Comparison of ENCODE assay signal across 32 cellular contexts in genomic region chr5:180620014-180620413, GRCh38. TPM values are rescaled to one million over a fixed set of nuclear protein-coding genes. Genes with fewer than 3 reads are reported as not detected.
"Had no signal": no experiment of that assay in that cellular context is flagged by ENCODE, and none has a peak within 500 bp of the region (broad histone marks: within the 10 kb centered on the region; RNA-seq: fewer than 3 reads in every experiment).

No MANE protein-coding gene starts in this region.

- H3K4me3 ChIP-seq: gastroesophageal sphincter, heart right ventricle, lower lobe of right lung, mucosa of descending colon, pancreas, right lobe of liver, thyroid gland, vagina had no signal

- H3K36me3 ChIP-seq: gastroesophageal sphincter, lower lobe of right lung, neutrophil, pancreas, right lobe of liver, vagina had no signal

- H3K27me3 ChIP-seq: right lobe of liver, thyroid gland, vagina had no signal

- H3K27ac ChIP-seq: dorsolateral prefrontal cortex, epithelial cell of prostate, gastroesophageal sphincter, heart right ventricle, lower lobe of right lung, neutrophil, pancreas, right lobe of liver, thyroid gland, vagina had no signal

- H3K4me3 Mint-ChIP-seq: natural killer cell treated with Interleukin-12 subunit alpha and Interleukin-12 subunit beta and Interleukin-15 and Interleukin-18, amount 100 ng/mL, for 72 hours had no signal

- ATAC-seq: esophagus mucosa; gastroesophageal sphincter; heart right ventricle; left ventricle myocardium superior; lower lobe of right lung; mucosa of descending colon; natural killer cell treated with Interleukin-12 subunit alpha and Interleukin-12 subunit beta and Interleukin-15 and Interleukin-18, amount 100 ng/mL, for 72 hours; right lobe of liver had no signal

- H3K36me3 Mint-ChIP-seq: memory B cell; naive B cell; natural killer cell treated with Interleukin-12 subunit alpha and Interleukin-12 subunit beta and Interleukin-15 and Interleukin-18, amount 100 ng/mL, for 72 hours had no signal

- H3K9me3 Mint-ChIP-seq: memory B cell; naive B cell; natural killer cell treated with Interleukin-12 subunit alpha and Interleukin-12 subunit beta and Interleukin-15 and Interleukin-18, amount 100 ng/mL, for 72 hours; stimulated activated naive CD8-positive, alpha-beta T cell treated with anti-CD3 and anti-CD28 coated beads, Interleukin-15, amount 100 ng/mL, for 72 hours had no signal

- H3K27me3 Mint-ChIP-seq: natural killer cell treated with Interleukin-12 subunit alpha and Interleukin-12 subunit beta and Interleukin-15 and Interleukin-18, amount 100 ng/mL, for 72 hours; stimulated activated naive CD8-positive, alpha-beta T cell treated with anti-CD3 and anti-CD28 coated beads, Interleukin-15, amount 100 ng/mL, for 72 hours had no signal

- DNase-seq: dorsolateral prefrontal cortex; effector CD4-positive, alpha-beta T cell; foreskin fibroblast; glutamatergic neuron; heart right ventricle; hippocampal formation; islet precursor cell; kidney glomerular epithelial cell; left ventricle myocardium superior; lower lobe of right lung; mucosa of descending colon; naive B cell; pancreas; right lobe of liver; small intestine; stimulated activated CD4-positive, alpha-beta T cell treated with anti-CD3 and anti-CD28 coated beads, Interleukin-15, amount 100 ng/mL, for 24 hours; stimulated activated CD4-positive, alpha-beta T cell treated with anti-CD3 and anti-CD28 coated beads, Interleukin-2, amount 100 ng/mL, for 48 hours; stimulated activated naive CD4-positive, alpha-beta T cell; stimulated activated naive CD8-positive, alpha-beta T cell treated with anti-CD3 and anti-CD28 coated beads, Interleukin-15, amount 100 ng/mL, for 72 hours; thyroid gland had no signal

- H3K4me1 ChIP-seq: pancreas, right lobe of liver, vagina had no signal

- H3K27ac Mint-ChIP-seq: memory B cell; natural killer cell treated with Interleukin-12 subunit alpha and Interleukin-12 subunit beta and Interleukin-15 and Interleukin-18, amount 100 ng/mL, for 72 hours; stimulated activated naive CD8-positive, alpha-beta T cell treated with anti-CD3 and anti-CD28 coated beads, Interleukin-15, amount 100 ng/mL, for 72 hours had no signal

- H3K9me3 ChIP-seq: gastroesophageal sphincter, lower lobe of right lung, mucosa of descending colon, neutrophil, pancreas, right lobe of liver, thyroid gland, vagina had no signal

RNA-seq across cellular contexts. Expression of gene SCGB3A1, which starts 28.7 kb away (rescaled TPM):
- total RNA-seq: cerebellum; left ventricle myocardium superior; mucosa of descending colon; natural killer cell treated with Interleukin-12 subunit alpha and Interleukin-12 subunit beta and Interleukin-15 and Interleukin-18, amount 100 ng/mL, for 72 hours; omental fat pad; posterior vena cava; subcutaneous adipose tissue; temporal lobe; vagina had no signal
